ENCODE assay signal across 1 cellular context in genomic region chr18:58117685-58118403, GRCh38.
TF ChIP-seq lines count a peak whose summit lies in the region.

No MANE protein-coding gene starts in this region.

TF ChIP-seq in K562, 482 proteins besides CTCF, POLR2A, EP300 and RAD21 (continued from another document):
- TF ChIP-seq, protein P1, sequence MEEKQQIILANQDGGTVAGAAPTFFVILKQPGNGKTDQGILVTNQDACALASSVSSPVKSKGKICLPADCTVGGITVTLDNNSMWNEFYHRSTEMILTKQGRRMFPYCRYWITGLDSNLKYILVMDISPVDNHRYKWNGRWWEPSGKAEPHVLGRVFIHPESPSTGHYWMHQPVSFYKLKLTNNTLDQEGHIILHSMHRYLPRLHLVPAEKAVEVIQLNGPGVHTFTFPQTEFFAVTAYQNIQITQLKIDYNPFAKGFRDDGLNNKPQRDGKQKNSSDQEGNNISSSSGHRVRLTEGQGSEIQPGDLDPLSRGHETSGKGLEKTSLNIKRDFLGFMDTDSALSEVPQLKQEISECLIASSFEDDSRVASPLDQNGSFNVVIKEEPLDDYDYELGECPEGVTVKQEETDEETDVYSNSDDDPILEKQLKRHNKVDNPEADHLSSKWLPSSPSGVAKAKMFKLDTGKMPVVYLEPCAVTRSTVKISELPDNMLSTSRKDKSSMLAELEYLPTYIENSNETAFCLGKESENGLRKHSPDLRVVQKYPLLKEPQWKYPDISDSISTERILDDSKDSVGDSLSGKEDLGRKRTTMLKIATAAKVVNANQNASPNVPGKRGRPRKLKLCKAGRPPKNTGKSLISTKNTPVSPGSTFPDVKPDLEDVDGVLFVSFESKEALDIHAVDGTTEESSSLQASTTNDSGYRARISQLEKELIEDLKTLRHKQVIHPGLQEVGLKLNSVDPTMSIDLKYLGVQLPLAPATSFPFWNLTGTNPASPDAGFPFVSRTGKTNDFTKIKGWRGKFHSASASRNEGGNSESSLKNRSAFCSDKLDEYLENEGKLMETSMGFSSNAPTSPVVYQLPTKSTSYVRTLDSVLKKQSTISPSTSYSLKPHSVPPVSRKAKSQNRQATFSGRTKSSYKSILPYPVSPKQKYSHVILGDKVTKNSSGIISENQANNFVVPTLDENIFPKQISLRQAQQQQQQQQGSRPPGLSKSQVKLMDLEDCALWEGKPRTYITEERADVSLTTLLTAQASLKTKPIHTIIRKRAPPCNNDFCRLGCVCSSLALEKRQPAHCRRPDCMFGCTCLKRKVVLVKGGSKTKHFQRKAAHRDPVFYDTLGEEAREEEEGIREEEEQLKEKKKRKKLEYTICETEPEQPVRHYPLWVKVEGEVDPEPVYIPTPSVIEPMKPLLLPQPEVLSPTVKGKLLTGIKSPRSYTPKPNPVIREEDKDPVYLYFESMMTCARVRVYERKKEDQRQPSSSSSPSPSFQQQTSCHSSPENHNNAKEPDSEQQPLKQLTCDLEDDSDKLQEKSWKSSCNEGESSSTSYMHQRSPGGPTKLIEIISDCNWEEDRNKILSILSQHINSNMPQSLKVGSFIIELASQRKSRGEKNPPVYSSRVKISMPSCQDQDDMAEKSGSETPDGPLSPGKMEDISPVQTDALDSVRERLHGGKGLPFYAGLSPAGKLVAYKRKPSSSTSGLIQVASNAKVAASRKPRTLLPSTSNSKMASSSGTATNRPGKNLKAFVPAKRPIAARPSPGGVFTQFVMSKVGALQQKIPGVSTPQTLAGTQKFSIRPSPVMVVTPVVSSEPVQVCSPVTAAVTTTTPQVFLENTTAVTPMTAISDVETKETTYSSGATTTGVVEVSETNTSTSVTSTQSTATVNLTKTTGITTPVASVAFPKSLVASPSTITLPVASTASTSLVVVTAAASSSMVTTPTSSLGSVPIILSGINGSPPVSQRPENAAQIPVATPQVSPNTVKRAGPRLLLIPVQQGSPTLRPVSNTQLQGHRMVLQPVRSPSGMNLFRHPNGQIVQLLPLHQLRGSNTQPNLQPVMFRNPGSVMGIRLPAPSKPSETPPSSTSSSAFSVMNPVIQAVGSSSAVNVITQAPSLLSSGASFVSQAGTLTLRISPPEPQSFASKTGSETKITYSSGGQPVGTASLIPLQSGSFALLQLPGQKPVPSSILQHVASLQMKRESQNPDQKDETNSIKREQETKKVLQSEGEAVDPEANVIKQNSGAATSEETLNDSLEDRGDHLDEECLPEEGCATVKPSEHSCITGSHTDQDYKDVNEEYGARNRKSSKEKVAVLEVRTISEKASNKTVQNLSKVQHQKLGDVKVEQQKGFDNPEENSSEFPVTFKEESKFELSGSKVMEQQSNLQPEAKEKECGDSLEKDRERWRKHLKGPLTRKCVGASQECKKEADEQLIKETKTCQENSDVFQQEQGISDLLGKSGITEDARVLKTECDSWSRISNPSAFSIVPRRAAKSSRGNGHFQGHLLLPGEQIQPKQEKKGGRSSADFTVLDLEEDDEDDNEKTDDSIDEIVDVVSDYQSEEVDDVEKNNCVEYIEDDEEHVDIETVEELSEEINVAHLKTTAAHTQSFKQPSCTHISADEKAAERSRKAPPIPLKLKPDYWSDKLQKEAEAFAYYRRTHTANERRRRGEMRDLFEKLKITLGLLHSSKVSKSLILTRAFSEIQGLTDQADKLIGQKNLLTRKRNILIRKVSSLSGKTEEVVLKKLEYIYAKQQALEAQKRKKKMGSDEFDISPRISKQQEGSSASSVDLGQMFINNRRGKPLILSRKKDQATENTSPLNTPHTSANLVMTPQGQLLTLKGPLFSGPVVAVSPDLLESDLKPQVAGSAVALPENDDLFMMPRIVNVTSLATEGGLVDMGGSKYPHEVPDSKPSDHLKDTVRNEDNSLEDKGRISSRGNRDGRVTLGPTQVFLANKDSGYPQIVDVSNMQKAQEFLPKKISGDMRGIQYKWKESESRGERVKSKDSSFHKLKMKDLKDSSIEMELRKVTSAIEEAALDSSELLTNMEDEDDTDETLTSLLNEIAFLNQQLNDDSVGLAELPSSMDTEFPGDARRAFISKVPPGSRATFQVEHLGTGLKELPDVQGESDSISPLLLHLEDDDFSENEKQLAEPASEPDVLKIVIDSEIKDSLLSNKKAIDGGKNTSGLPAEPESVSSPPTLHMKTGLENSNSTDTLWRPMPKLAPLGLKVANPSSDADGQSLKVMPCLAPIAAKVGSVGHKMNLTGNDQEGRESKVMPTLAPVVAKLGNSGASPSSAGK (IDR thresholded peaks at IDR 0.05), result peak; percentile 86
- no peak for TF ChIP-seq PHB (CRISPR knock-in tag; IDR thresholded peaks at IDR 0.05)
- no peak for TF ChIP-seq ZFP91 (CRISPR knock-in tag; IDR thresholded peaks at IDR 0.05)
- peak; percentile 67; the same call in 1 of the 2 replicates for TF ChIP-seq BACH1 (tag; IDR thresholded peaks at IDR 0.05)
- TF ChIP-seq ZEB2 (IDR thresholded peaks at IDR 0.05), result 0 out of 2 replicates have a peak, but pooled peaks have one; percentile 24
- TF ChIP-seq FOSL1 (tag; conservative IDR thresholded peaks at IDR 0.05), result peak; percentile 82
- TF ChIP-seq ARHGAP35 (IDR thresholded peaks at IDR 0.05; ENCODE audit: partially characterized antibody), result no peak
- TF ChIP-seq, protein P2, sequence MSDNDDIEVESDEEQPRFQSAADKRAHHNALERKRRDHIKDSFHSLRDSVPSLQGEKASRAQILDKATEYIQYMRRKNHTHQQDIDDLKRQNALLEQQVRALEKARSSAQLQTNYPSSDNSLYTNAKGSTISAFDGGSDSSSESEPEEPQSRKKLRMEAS (CRISPR knock-in tag; IDR thresholded peaks at IDR 0.05), result peak; percentile 89
- peak; percentile 88 for TF ChIP-seq ZNF24 (IDR thresholded peaks at IDR 0.05)
- no peak for TF ChIP-seq HDAC6 (IDR thresholded peaks at IDR 0.05; ENCODE audit: low read depth, low read length)
- peak; percentile 89 for TF ChIP-seq CREM (IDR thresholded peaks at IDR 0.05; ENCODE audit: low read depth)
- no peak for TF ChIP-seq ZFX (CRISPR knock-in tag; IDR thresholded peaks at IDR 0.05)
- peak; percentile 75; the same call in 1 of the 2 replicates for TF ChIP-seq HDAC2 (IDR thresholded peaks at IDR 0.05)
- no peak for TF ChIP-seq ZFP30 (CRISPR knock-in tag; IDR thresholded peaks at IDR 0.05; ENCODE audit: borderline replicate concordance)
- TF ChIP-seq NFE2 (IDR thresholded peaks at IDR 0.05; ENCODE audit: low read depth), result peak; percentile 63; the same call in 1 of the 2 replicates
- TF ChIP-seq, protein P3, sequence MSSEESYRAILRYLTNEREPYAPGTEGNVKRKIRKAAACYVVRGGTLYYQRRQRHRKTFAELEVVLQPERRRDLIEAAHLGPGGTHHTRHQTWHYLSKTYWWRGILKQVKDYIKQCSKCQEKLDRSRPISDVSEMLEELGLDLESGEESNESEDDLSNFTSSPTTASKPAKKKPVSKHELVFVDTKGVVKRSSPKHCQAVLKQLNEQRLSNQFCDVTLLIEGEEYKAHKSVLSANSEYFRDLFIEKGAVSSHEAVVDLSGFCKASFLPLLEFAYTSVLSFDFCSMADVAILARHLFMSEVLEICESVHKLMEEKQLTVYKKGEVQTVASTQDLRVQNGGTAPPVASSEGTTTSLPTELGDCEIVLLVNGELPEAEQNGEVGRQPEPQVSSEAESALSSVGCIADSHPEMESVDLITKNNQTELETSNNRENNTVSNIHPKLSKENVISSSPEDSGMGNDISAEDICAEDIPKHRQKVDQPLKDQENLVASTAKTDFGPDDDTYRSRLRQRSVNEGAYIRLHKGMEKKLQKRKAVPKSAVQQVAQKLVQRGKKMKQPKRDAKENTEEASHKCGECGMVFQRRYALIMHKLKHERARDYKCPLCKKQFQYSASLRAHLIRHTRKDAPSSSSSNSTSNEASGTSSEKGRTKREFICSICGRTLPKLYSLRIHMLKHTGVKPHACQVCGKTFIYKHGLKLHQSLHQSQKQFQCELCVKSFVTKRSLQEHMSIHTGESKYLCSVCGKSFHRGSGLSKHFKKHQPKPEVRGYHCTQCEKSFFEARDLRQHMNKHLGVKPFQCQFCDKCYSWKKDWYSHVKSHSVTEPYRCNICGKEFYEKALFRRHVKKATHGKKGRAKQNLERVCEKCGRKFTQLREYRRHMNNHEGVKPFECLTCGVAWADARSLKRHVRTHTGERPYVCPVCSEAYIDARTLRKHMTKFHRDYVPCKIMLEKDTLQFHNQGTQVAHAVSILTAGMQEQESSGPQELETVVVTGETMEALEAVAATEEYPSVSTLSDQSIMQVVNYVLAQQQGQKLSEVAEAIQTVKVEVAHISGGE (CRISPR knock-in tag; IDR thresholded peaks at IDR 0.05), result 0 out of 6 replicates have a peak, but pooled peaks of 1 of the 3 experiments have one; percentile 48
- TF ChIP-seq ATF3 (IDR thresholded peaks at IDR 0.05), result peak; percentile 88
- TF ChIP-seq ATF3 (CRISPR knock-in tag; conservative IDR thresholded peaks at IDR 0.05), result 0 out of 2 replicates have a peak, but pooled peaks have one; percentile 29
- peak; percentile 70 for TF ChIP-seq MAFG (tag; conservative IDR thresholded peaks at IDR 0.05)
- TF ChIP-seq, protein P4, sequence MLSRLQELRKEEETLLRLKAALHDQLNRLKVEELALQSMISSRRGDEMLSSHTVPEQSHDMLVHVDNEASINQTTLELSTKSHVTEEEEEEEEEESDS (CRISPR knock-in tag; IDR thresholded peaks at IDR 0.05), result no peak
- 0 out of 2 replicates have a peak, but pooled peaks have one; percentile 27 for TF ChIP-seq PML (IDR thresholded peaks at IDR 0.05; ENCODE audit: low read length)
- TF ChIP-seq ESRRA (IDR thresholded peaks at IDR 0.05; ENCODE audit: borderline replicate concordance, low read depth), result 0 out of 2 replicates have a peak, but pooled peaks have one; percentile 10
- peak; percentile 77 for TF ChIP-seq TEAD4 (IDR thresholded peaks at IDR 0.05; ENCODE audit: low read length)
- no peak for TF ChIP-seq TEAD4 (CRISPR knock-in tag; IDR thresholded peaks at IDR 0.05; ENCODE audit: borderline replicate concordance)
- peak; percentile 47 for TF ChIP-seq ETV1 (tag; conservative IDR thresholded peaks at IDR 0.05; ENCODE audit: low read depth)
- TF ChIP-seq NCOR1 (IDR thresholded peaks at IDR 0.05), result peak; percentile 72
- no peak for TF ChIP-seq THRB (CRISPR knock-in tag; conservative IDR thresholded peaks at IDR 0.05)
- TF ChIP-seq CBFA2T3 (IDR thresholded peaks at IDR 0.05), result peak; percentile 94
